Comparison of ENCODE assay signal across 12 cellular contexts in genomic region chr21:25509862-25510261, GRCh38.
DNase-seq lines count a peak whose midpoint lies in the region; ATAC-seq lines count a peak whose summit lies in the region.
"Had no signal": no experiment of that assay in that cellular context is flagged by ENCODE, and none has a peak within 500 bp of the region (broad histone marks: within the 10 kb centered on the region; RNA-seq: fewer than 3 reads in every experiment).

No MANE protein-coding gene starts in this region.

- DNase-seq in activated T-cell treated with anti-CD3 and anti-CD28 coated beads, Interleukin-2, amount 50 U/mL, for 24 hours = no peak
- DNase-seq in activated T-cell treated with anti-CD3 and anti-CD28 coated beads, Interleukin-2, amount 50 U/mL, for 48 hours = no peak
- DNase-seq in stimulated activated effector memory CD8-positive, alpha-beta T cell treated with anti-CD3 and anti-CD28 coated beads, Interleukin-12 subunit alpha, Interleukin-12 subunit beta, amount 100 ng/mL, for 72 hours (ENCODE audit: low spot score in 2 of 2) = no peak
- DNase-seq in left lobe of liver (ENCODE audit: low spot score) (no peak), GOT3 (lab: John Stamatoyannopoulos, UW) (no peak)
- no peak for DNase-seq in effector CD4-positive, alpha-beta T cell
- DNase-seq: activated CD4-positive, alpha-beta T cell treated with anti-CD3 and anti-CD28 coated beads, Interleukin-2, amount 50 U/mL, for 1 hour; SHP77 treated with DMSO at 0.1 percent for 48 hours; sigmoid colon had no signal

- H3K4me1 Mint-ChIP-seq in activated T-cell treated with anti-CD3 and anti-CD28 coated beads, Interleukin-2, amount 50 U/mL, for 24 hours (ENCODE audit: low read depth) = peaks cover 80% of the 10 kb centered on the region
- peaks cover 37% of the 10 kb centered on the region for H3K4me1 Mint-ChIP-seq in stimulated activated effector memory CD8-positive, alpha-beta T cell treated with anti-CD3 and anti-CD28 coated beads, Interleukin-12 subunit alpha, Interleukin-12 subunit beta, amount 100 ng/mL, for 72 hours

- H3K27ac Mint-ChIP-seq in activated T-cell treated with anti-CD3 and anti-CD28 coated beads, Interleukin-2, amount 50 U/mL, for 24 hours = peak overlapping the region; percentile 93
- peak overlapping the region; percentile 86 for H3K27ac Mint-ChIP-seq in stimulated activated effector memory CD8-positive, alpha-beta T cell treated with anti-CD3 and anti-CD28 coated beads, Interleukin-12 subunit alpha, Interleukin-12 subunit beta, amount 100 ng/mL, for 72 hours

- H3K4me3 Mint-ChIP-seq in activated T-cell treated with anti-CD3 and anti-CD28 coated beads, Interleukin-2, amount 50 U/mL, for 24 hours = peak overlapping the region; percentile 75
- H3K4me3 Mint-ChIP-seq in stimulated activated effector memory CD8-positive, alpha-beta T cell treated with anti-CD3 and anti-CD28 coated beads, Interleukin-12 subunit alpha, Interleukin-12 subunit beta, amount 100 ng/mL, for 72 hours = peak overlapping the region; percentile 73

- no peaks in the 10 kb centered on the region for H3K27me3 Mint-ChIP-seq in activated T-cell treated with anti-CD3 and anti-CD28 coated beads, Interleukin-2, amount 50 U/mL, for 24 hours

- ATAC-seq in GM21515 (IDR thresholded peaks at IDR 0.05; ENCODE audit: unreplicated experiment) (peak; percentile 47), HG03432 (IDR thresholded peaks at IDR 0.05; ENCODE audit: unreplicated experiment) (peak; percentile 65), left lobe of liver (no peak)
- peak; percentile 84 for ATAC-seq in stimulated activated effector memory CD8-positive, alpha-beta T cell treated with anti-CD3 and anti-CD28 coated beads, Interleukin-12 subunit alpha, Interleukin-12 subunit beta, amount 100 ng/mL, for 72 hours
- ATAC-seq: K562 had no signal

- H3K36me3 Mint-ChIP-seq in activated T-cell treated with anti-CD3 and anti-CD28 coated beads, Interleukin-2, amount 50 U/mL, for 24 hours (ENCODE audit: low read depth) = peaks cover 64% of the 10 kb centered on the region
- peaks cover 53% of the 10 kb centered on the region for H3K36me3 Mint-ChIP-seq in stimulated activated effector memory CD8-positive, alpha-beta T cell treated with anti-CD3 and anti-CD28 coated beads, Interleukin-12 subunit alpha, Interleukin-12 subunit beta, amount 100 ng/mL, for 72 hours

- H3K9me3 Mint-ChIP-seq in activated T-cell treated with anti-CD3 and anti-CD28 coated beads, Interleukin-2, amount 50 U/mL, for 24 hours = peaks cover 3% of the 10 kb centered on the region
- H3K9me3 Mint-ChIP-seq in stimulated activated effector memory CD8-positive, alpha-beta T cell treated with anti-CD3 and anti-CD28 coated beads, Interleukin-12 subunit alpha, Interleukin-12 subunit beta, amount 100 ng/mL, for 72 hours = no peaks in the 10 kb centered on the region
